Comparison of ENCODE assay signal across 23 cellular contexts in genomic region chr4:67566335-67566734, GRCh38. TPM values are rescaled to one million over a fixed set of nuclear protein-coding genes. Genes with fewer than 3 reads are reported as not detected.
DNase-seq lines count a peak whose midpoint lies in the region; ATAC-seq, FAIRE-seq and TF ChIP-seq lines count a peak whose summit lies in the region.
"Had no signal": no experiment of that assay in that cellular context is flagged by ENCODE, and none has a peak within 500 bp of the region (broad histone marks: within the 10 kb centered on the region; RNA-seq: fewer than 3 reads in every experiment).

No MANE protein-coding gene starts in this region.

- H3K9me3 ChIP-seq in Loucy (ENCODE audit: insufficient read depth, low read depth, low read length): no peaks in the 10 kb centered on the region
- no peaks in the 10 kb centered on the region for H3K9me3 ChIP-seq in K562 (replicated peaks; ENCODE audit: control insufficient read depth, insufficient read depth, low read depth, low read length)

- CTCF ChIA-PET in K562 (lab: Yijun Ruan, JAX; ENCODE audit: low intra/inter-chr PET ratio): no interaction called here

- H3K27ac Mint-ChIP-seq in activated naive CD4-positive, alpha-beta T cell treated with anti-CD3 and anti-CD28 coated beads, Interleukin-2, amount 50 U/mL, for 72 hours: no peak overlapping the region
- peak overlapping the region; percentile 84 for H3K27ac Mint-ChIP-seq in stimulated activated naive B cell treated with anti-CD40 and anti-IgM and Interleukin-4, amounts not matched to agents 10 μg/mL and 1 μg/mL and 100 μg/mL, for 72 hours
- H3K27ac Mint-ChIP-seq: CD8-positive, alpha-beta T cell; HFFc6 had no signal

- H3K79me2 ChIP-seq in Loucy (ENCODE audit: insufficient read depth, low read length): no peaks in the 10 kb centered on the region
- H3K79me2 ChIP-seq in K562 (ENCODE audit: control insufficient read depth, insufficient read depth, low read length): no peaks in the 10 kb centered on the region

- no peaks in the 10 kb centered on the region for H3K27me3 Mint-ChIP-seq in stimulated activated naive B cell treated with anti-CD40 and anti-IgM and Interleukin-4, amounts not matched to agents 10 μg/mL and 1 μg/mL and 100 μg/mL, for 72 hours

- TF ChIP-seq RAD21 in K562 (CRISPR knock-in tag; conservative IDR thresholded peaks at IDR 0.05 in 1 of 2, IDR thresholded peaks at IDR 0.05 in 1 of 2): no peak

- peaks cover 0 to 9% of the 10 kb centered on the region in 2 donors for H3K36me3 Mint-ChIP-seq in activated naive CD4-positive, alpha-beta T cell treated with anti-CD3 and anti-CD28 coated beads, Interleukin-2, amount 50 U/mL, for 72 hours
- peaks cover 25 to 33% of the 10 kb centered on the region in 2 donors for H3K36me3 Mint-ChIP-seq in stimulated activated naive B cell treated with anti-CD40 and anti-IgM and Interleukin-4, amounts not matched to agents 10 μg/mL and 1 μg/mL and 100 μg/mL, for 72 hours
- H3K36me3 Mint-ChIP-seq: CD8-positive, alpha-beta T cell had no signal

- H3K9me1 ChIP-seq in K562 (ENCODE audit: control insufficient read depth, insufficient read depth, low read length): no peaks in the 10 kb centered on the region

- H4K20me1 ChIP-seq in Loucy (ENCODE audit: insufficient read depth, low read length, poor library complexity, severe bottlenecking) (no peaks in the 10 kb centered on the region), K562 (replicated peaks; ENCODE audit: control insufficient read depth, insufficient read depth, low read length) (no peaks in the 10 kb centered on the region)

- H3K4me2 ChIP-seq in Loucy (ENCODE audit: low read depth, low read length, poor library complexity, severe bottlenecking) (no peak overlapping the region), K562 (ENCODE audit: insufficient read depth, low read length) (no peak overlapping the region)
- H3K4me2 ChIP-seq: KMS-11 had no signal

- ATAC-seq in activated naive CD4-positive, alpha-beta T cell treated with anti-CD3 and anti-CD28 coated beads, Interleukin-2, amount 50 U/mL, for 72 hours: peak; percentile 62 to 89
- ATAC-seq in K562: peak; percentile 11; the same call in 2 of the 3 replicates
- peak; percentile 61 to 63 for ATAC-seq in stimulated activated naive B cell treated with anti-CD40 and anti-IgM and Interleukin-4, amounts not matched to agents 10 μg/mL and 1 μg/mL and 100 μg/mL, for 72 hours (replicated peaks)
- ATAC-seq: CD8-positive, alpha-beta T cell had no signal

- H3K27me3 ChIP-seq in Loucy (ENCODE audit: insufficient read depth, low read length, poor library complexity, severe bottlenecking): no peaks in the 10 kb centered on the region
- H3K27me3 ChIP-seq in K562 (ENCODE audit: control insufficient read depth in 2 of 2, insufficient read depth in 2 of 2, low read length in 2 of 2): no peaks in the 10 kb centered on the region

- FAIRE-seq in K562 (lab: Jason Lieb, UNC): no peak
- FAIRE-seq: D721Med had no signal

- no peaks in the 10 kb centered on the region for H3K36me3 ChIP-seq in Loucy (ENCODE audit: insufficient read depth, low read length)
- no peaks in the 10 kb centered on the region for H3K36me3 ChIP-seq in K562 (ENCODE audit: control insufficient read depth, insufficient read depth, low read length)

- DNase-seq in activated naive CD4-positive, alpha-beta T cell treated with anti-CD3 and anti-CD28 coated beads, Interleukin-2, amount 50 U/mL, for 72 hours (ENCODE audit: low spot score in 2 of 2): no peak
- no peak for DNase-seq in activated naive CD4-positive, alpha-beta T cell (lab: John Stamatoyannopoulos, UW)
- DNase-seq in K562 (ENCODE audit: extremely low read depth in 1 of 4, low spot score in 3 of 4) (no peak), middle frontal gyrus (ENCODE audit: extremely low spot score, low spot score) (no peak), ecto neural progenitor cell (ENCODE audit: low spot score) (no peak), NCI-H1694 (lab: John Stamatoyannopoulos, UW) (no peak)
- DNase-seq in stimulated activated naive B cell treated with anti-CD40 and anti-IgM and Interleukin-4, amounts not matched to agents 10 μg/mL and 1 μg/mL and 100 μg/mL, for 72 hours: no peak
- DNase-seq: CD8-positive, alpha-beta T cell; DMS79 treated with DMSO at 0.1 percent for 48 hours; GF-D8; HFFc6; MM.1S; NCI-H1105 treated with DMSO at 0.1 percent for 48 hours; NCI-H1930; NCI-H2171; NCI-H446 treated with DMSO at 0.1 percent for 48 hours; NCI-H748 treated with DMSO at 0.1 percent for 48 hours had no signal

- H3K9me3 Mint-ChIP-seq in activated naive CD4-positive, alpha-beta T cell treated with anti-CD3 and anti-CD28 coated beads, Interleukin-2, amount 50 U/mL, for 72 hours: peaks cover 0 to 2% of the 10 kb centered on the region in 2 donors
- peaks cover 0 to 2% of the 10 kb centered on the region in 2 donors for H3K9me3 Mint-ChIP-seq in stimulated activated naive B cell treated with anti-CD40 and anti-IgM and Interleukin-4, amounts not matched to agents 10 μg/mL and 1 μg/mL and 100 μg/mL, for 72 hours
- H3K9me3 Mint-ChIP-seq: CD8-positive, alpha-beta T cell; HFFc6 had no signal

- no TSS peak for BruUV-seq in K562 (replicated peaks; lab: Mats Ljungman, UMichigan)

- peaks cover 31% of the 10 kb centered on the region for H3K4me1 ChIP-seq in Loucy (ENCODE audit: insufficient read depth, low read length, poor library complexity, severe bottlenecking)
- H3K4me1 ChIP-seq in K562 (replicated peaks in 1 of 2; ENCODE audit: control insufficient read depth in 2 of 2, insufficient read depth in 2 of 2, low read length in 2 of 2): peaks cover 0 to 4% of the 10 kb centered on the region in 2 experiments; a peak in 1 of 5 replicates

- H3K27ac ChIP-seq in K562 (ENCODE audit: extremely low read depth, low read depth, low read length): no peak overlapping the region
- H3K27ac ChIP-seq: KMS-11 had no signal

- H3K4me3 Mint-ChIP-seq in stimulated activated naive B cell treated with anti-CD40 and anti-IgM and Interleukin-4, amounts not matched to agents 10 μg/mL and 1 μg/mL and 100 μg/mL, for 72 hours: peak overlapping the region; percentile 36 to 51
- H3K4me3 Mint-ChIP-seq: CD8-positive, alpha-beta T cell; HFFc6 had no signal

- intact Hi-C loops in K562 (cut with micrococcal nuclease): no loop called here

- H2AFZ ChIP-seq in Loucy (ENCODE audit: low read length) (peak overlapping the region; percentile 11; the same call in 1 of the 2 replicates), K562 (ENCODE audit: low read depth, low read length) (no peak overlapping the region)

- WGBS in K562 (ENCODE audit: insufficient coverage, low coverage, missing lambda C conversion rate): 70% methylated on average over 3 of the region's 3 CpGs

- no peak overlapping the region for H3K4me3 ChIP-seq in Loucy (ENCODE audit: low read length, poor library complexity, severe bottlenecking)
- H3K4me3 ChIP-seq in K562: no peak overlapping the region

- TF ChIP-seq POLR2A in K562 (conservative IDR thresholded peaks at IDR 0.05): no peak

- in situ Hi-C loops in K562 (cut with MboI): no loop called here

- TF ChIP-seq EP300 in K562 (IDR thresholded peaks at IDR 0.05; ENCODE audit: low read length): no peak

- H3K4me1 Mint-ChIP-seq in stimulated activated naive B cell treated with anti-CD40 and anti-IgM and Interleukin-4, amounts not matched to agents 10 μg/mL and 1 μg/mL and 100 μg/mL, for 72 hours: peaks cover 37 to 69% of the 10 kb centered on the region in 2 donors

- no peaks in the 10 kb centered on the region for H3F3A ChIP-seq in Loucy (ENCODE audit: low read depth)

- TF ChIP-seq CTCF in Loucy (conservative IDR thresholded peaks at IDR 0.05; ENCODE audit: low read length): no peak
- TF ChIP-seq CTCF in K562 (IDR thresholded peaks at IDR 0.05 in 2 of 3, conservative IDR thresholded peaks at IDR 0.05 in 1 of 3; ENCODE audit: insufficient read depth in 2 of 3, low read depth in 1 of 3, low read length in 3 of 3): no peak

- H3K9ac ChIP-seq in Loucy (ENCODE audit: low read depth, low read length, poor library complexity, severe bottlenecking) (no peak overlapping the region), K562 (ENCODE audit: insufficient read depth in 1 of 2, low read depth in 2 of 2, low read length in 2 of 2) (no peak overlapping the region)
- H3K9ac ChIP-seq: KMS-11 had no signal

- POLR2A ChIA-PET in K562 (lab: Yijun Ruan, JAX): no interaction called here

- H3K9me2 ChIP-seq in Loucy (replicated peaks; ENCODE audit: low read depth, low read length): no peaks in the 10 kb centered on the region

RNA-seq across cellular contexts. Expression of gene STAP1, which starts 7.8 kb away (rescaled TPM):
- 10 to 100 TPM; 10.4 to 10.9 TPM for total RNA-seq in activated naive CD4-positive, alpha-beta T cell treated with anti-CD3 and anti-CD28 coated beads, Interleukin-2, amount 50 U/mL, for 72 hours
- not detected in 2 replicates for total RNA-seq in K562 (2011; cell fraction: chromatin; rRNA removed; ENCODE audit: low replicate concordance)
- total RNA-seq in K562 (2011; cell fraction: nucleolus; rRNA removed): not detected in 2 replicates
- not detected in 2 replicates for total RNA-seq in K562 (2011; cell fraction: nucleoplasm; rRNA removed)
- total RNA-seq in K562 (2014; rRNA removed) (0.50 and 1.2 TPM in 2 replicates), K562 (2014; rRNA removed; fragmentation: Illumina TruSeq; extraction: Trizol) (1.6 and 1.8 TPM in 2 replicates), K562 (2015; rRNA removed; fragmentation: Illumina TruSeq; extraction: Trizol) (5.2 and 5.6 TPM in 2 replicates), K562 (2021) (1.2 and 1.3 TPM in 2 replicates)
- polyA plus RNA-seq in K562 (2011; rRNA removed) (0.50 and 0.53 TPM in 2 replicates), K562 (2014; fragmentation: Illumina TruSeq; extraction: Trizol) (1.4 and 1.6 TPM in 2 replicates), K562 (2014; fragmentation: Nextera tagmentation; extraction: Ambion mirVana) (1 to 10 TPM; 1.9 to 2.0 TPM), K562 (2014; rRNA removed) (1.3 and 1.8 TPM in 2 replicates)
- polyA plus RNA-seq in K562 (2011; cell fraction: cytosol; rRNA removed): 0.07 and 0.16 TPM in 2 replicates
- polyA plus RNA-seq in K562 (2011; cell fraction: nucleus; rRNA removed): 0.21 TPM in 1 of 2 replicates, not detected in the other
- 2.8 and 4.9 TPM in 2 replicates for polyA plus RNA-seq in K562 (2012)
- polyA minus RNA-seq in K562 (2011; rRNA and poly(A)+ RNA removed): 0.25 and 0.72 TPM in 2 replicates
- polyA minus RNA-seq in K562 (2011; cell fraction: cytosol; rRNA and poly(A)+ RNA removed): not detected in 2 replicates
- not detected in 2 replicates for polyA minus RNA-seq in K562 (2011; cell fraction: nucleus; rRNA and poly(A)+ RNA removed)
- total RNA-seq: H4, HFFc6 had no signal
- polyA plus RNA-seq: AG04450, BJ had no signal

RNA-seq across cellular contexts. Expression of gene CENPC, which starts 21.0 kb away (rescaled TPM):
- total RNA-seq in activated naive CD4-positive, alpha-beta T cell treated with anti-CD3 and anti-CD28 coated beads, Interleukin-2, amount 50 U/mL, for 72 hours: 10 to 100 TPM; 34.7 to 74.0 TPM
- total RNA-seq in K562 (2011; cell fraction: chromatin; rRNA removed; ENCODE audit: low replicate concordance): 47.0 and 259 TPM in 2 replicates
- total RNA-seq in K562 (2011; cell fraction: nucleolus; rRNA removed): 24.8 and 32.0 TPM in 2 replicates
- total RNA-seq in K562 (2011; cell fraction: nucleoplasm; rRNA removed): 83.2 and 129 TPM in 2 replicates
- 21.5 and 31.4 TPM in 2 replicates for total RNA-seq in K562 (2014; rRNA removed)
- total RNA-seq in K562 (2014; rRNA removed; fragmentation: Illumina TruSeq; extraction: Trizol): 47.7 and 61.7 TPM in 2 replicates
- total RNA-seq in K562 (2015; rRNA removed; fragmentation: Illumina TruSeq; extraction: Trizol): 42.2 and 48.5 TPM in 2 replicates
- total RNA-seq in K562 (2021): 27.9 and 30.5 TPM in 2 replicates
- 32.5 and 38.6 TPM in 2 replicates for polyA plus RNA-seq in K562 (2011; rRNA removed)
- 3.2 and 7.4 TPM in 2 replicates for polyA plus RNA-seq in K562 (2011; cell fraction: cytosol; rRNA removed)
- 32.1 and 44.8 TPM in 2 replicates for polyA plus RNA-seq in K562 (2011; cell fraction: nucleus; rRNA removed)
- polyA plus RNA-seq in K562 (2012): 12.1 and 15.3 TPM in 2 replicates
- polyA plus RNA-seq in K562 (2014; fragmentation: Illumina TruSeq; extraction: Trizol): 28.0 and 30.8 TPM in 2 replicates
- polyA plus RNA-seq in K562 (2014; fragmentation: Nextera tagmentation; extraction: Ambion mirVana): 10 to 100 TPM; 18.1 TPM
- 19.3 and 28.7 TPM in 2 replicates for polyA plus RNA-seq in K562 (2014; rRNA removed)
- polyA minus RNA-seq in K562 (2011; rRNA and poly(A)+ RNA removed): 61.4 and 85.3 TPM in 2 replicates
- polyA minus RNA-seq in K562 (2011; cell fraction: cytosol; rRNA and poly(A)+ RNA removed): 15.2 and 18.5 TPM in 2 replicates
- polyA minus RNA-seq in K562 (2011; cell fraction: nucleus; rRNA and poly(A)+ RNA removed): 87.5 and 162 TPM in 2 replicates

Comparison
In these comparisons a context has a peak if more than half of its experiments do, and no peak if none do; other contexts are left out.
1. ATAC-seq: peak in every context shown above with its lines; median percentile 76 in activated naive CD4-positive, alpha-beta T cell treated with anti-CD3 and anti-CD28 coated beads, Interleukin-2, amount 50 U/mL, for 72 hours; 62 in stimulated activated naive B cell treated with anti-CD40 and anti-IgM and Interleukin-4, amounts not matched to agents 10 μg/mL and 1 μg/mL and 100 μg/mL, for 72 hours; 11 in K562.